Comparison of ENCODE assay signal across 1 cellular context in the genomic region with DNA sequence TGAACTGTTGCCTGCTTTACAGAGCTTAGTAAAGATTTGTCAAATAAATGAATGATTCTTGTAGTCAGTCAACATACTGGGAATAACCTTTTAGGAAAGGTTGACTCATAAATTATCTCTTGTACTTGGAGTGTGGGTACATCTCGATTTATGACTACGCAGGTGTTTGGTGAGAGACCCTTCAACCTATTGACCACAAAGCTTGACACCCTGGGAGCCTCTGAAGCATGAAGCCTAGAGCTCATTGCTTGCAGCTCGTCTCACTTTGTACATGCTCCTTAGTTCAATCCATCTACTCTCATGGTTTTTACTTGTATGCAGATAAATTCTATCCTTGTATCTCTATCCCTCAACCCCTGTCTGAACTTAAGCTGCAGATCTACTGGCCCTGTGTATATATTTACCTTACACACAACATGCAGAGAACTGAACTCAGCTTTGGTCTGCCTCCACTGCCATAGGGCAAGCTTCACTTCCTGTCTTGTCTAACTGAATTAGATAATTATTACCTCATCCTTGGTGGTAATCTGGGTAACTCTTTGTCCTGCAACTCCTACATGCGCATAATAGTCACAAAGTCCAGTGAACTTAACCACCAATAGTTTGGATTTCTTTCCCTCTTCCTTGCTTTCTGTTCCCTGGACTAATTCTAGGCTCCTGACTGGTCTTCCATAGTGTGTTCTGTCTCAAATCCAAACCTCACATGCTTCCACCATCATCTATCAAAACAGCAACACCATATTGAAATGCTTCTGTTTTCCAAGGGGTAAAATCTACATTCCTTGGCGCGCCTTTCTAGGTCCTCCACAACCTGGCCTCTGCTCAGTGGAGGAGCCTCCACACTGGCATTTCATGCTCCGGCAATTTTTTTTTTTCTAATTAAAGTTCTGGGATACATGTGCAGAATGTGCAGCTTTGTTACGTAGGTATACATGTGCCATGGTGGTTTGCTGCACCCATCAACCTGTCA.
TF ChIP-seq lines count a peak whose summit lies in the region.

No MANE protein-coding gene starts in this region.

TF ChIP-seq in HepG2, 621 proteins besides CTCF, POLR2A, EP300 and RAD21 (continued from another document and continues in another):
- TF ChIP-seq, protein P1, sequence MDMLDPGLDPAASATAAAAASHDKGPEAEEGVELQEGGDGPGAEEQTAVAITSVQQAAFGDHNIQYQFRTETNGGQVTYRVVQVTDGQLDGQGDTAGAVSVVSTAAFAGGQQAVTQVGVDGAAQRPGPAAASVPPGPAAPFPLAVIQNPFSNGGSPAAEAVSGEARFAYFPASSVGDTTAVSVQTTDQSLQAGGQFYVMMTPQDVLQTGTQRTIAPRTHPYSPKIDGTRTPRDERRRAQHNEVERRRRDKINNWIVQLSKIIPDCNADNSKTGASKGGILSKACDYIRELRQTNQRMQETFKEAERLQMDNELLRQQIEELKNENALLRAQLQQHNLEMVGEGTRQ (IDR thresholded peaks at IDR 0.05; ENCODE audit: low read depth, low read length) = no peak
- TF ChIP-seq, protein P1 (CRISPR knock-in tag; IDR thresholded peaks at IDR 0.05; ENCODE audit: borderline replicate concordance) = no peak
- TF ChIP-seq PHF5A (CRISPR knock-in tag; IDR thresholded peaks at IDR 0.05; ENCODE audit: low read depth, unreplicated experiment) (peak; percentile 69), TCF7 (IDR thresholded peaks at IDR 0.05; ENCODE audit: low read depth) (peak; percentile 49; the same call in 1 of the 2 replicates), SMARCC2 (IDR thresholded peaks at IDR 0.05) (no peak), HNRNPUL1 (IDR thresholded peaks at IDR 0.05; ENCODE audit: low read depth, low read length) (no peak), ZBTB7B (CRISPR knock-in tag; IDR thresholded peaks at IDR 0.05) (peak; percentile 42; the same call in 1 of the 2 replicates), GATA4 (IDR thresholded peaks at IDR 0.05; ENCODE audit: borderline replicate concordance, low read depth) (peak; percentile 78; the same call in 1 of the 2 replicates), ZNF329 (CRISPR knock-in tag; IDR thresholded peaks at IDR 0.05; ENCODE audit: low read depth) (0 out of 2 replicates have a peak, but pooled peaks have one; percentile 34), BCL6 (CRISPR knock-in tag; IDR thresholded peaks at IDR 0.05) (peak; percentile 88), RELA (CRISPR knock-in tag; IDR thresholded peaks at IDR 0.05) (no peak), TOPORS (CRISPR knock-in tag; IDR thresholded peaks at IDR 0.05) (no peak), KLF15 (CRISPR knock-in tag; IDR thresholded peaks at IDR 0.05; ENCODE audit: borderline replicate concordance) (no peak), ELF1 (CRISPR knock-in tag; IDR thresholded peaks at IDR 0.05) (peak; percentile 84), SOX13 (IDR thresholded peaks at IDR 0.05) (peak; percentile 61; the same call in 1 of the 2 replicates), SOX13 (CRISPR knock-in tag; conservative IDR thresholded peaks at IDR 0.05 in 1 of 2, IDR thresholded peaks at IDR 0.05 in 1 of 2) (peak in 1 of 2 experiments; percentile 93; a peak in 2 of 4 replicates), ZSCAN21 (CRISPR knock-in tag; IDR thresholded peaks at IDR 0.05; ENCODE audit: borderline replicate concordance) (peak; percentile 68; the same call in 1 of the 2 replicates), ZNF782 (CRISPR knock-in tag; IDR thresholded peaks at IDR 0.05; ENCODE audit: borderline replicate concordance) (no peak), CEBPG (CRISPR knock-in tag; IDR thresholded peaks at IDR 0.05) (peak; percentile 90), ZNF616 (CRISPR knock-in tag; IDR thresholded peaks at IDR 0.05; ENCODE audit: low read depth) (no peak), TCF12 (IDR thresholded peaks at IDR 0.05) (no peak), TCF12 (CRISPR knock-in tag; IDR thresholded peaks at IDR 0.05) (no peak), ZNF12 (CRISPR knock-in tag; IDR thresholded peaks at IDR 0.05) (peak; percentile 77), IRF2 (CRISPR knock-in tag; IDR thresholded peaks at IDR 0.05) (peak; percentile 91), NCOR1 (IDR thresholded peaks at IDR 0.05; ENCODE audit: borderline replicate concordance, low read length) (peak; percentile 79; the same call in 1 of the 2 replicates), ATF1 (CRISPR knock-in tag; IDR thresholded peaks at IDR 0.05) (peak; percentile 54), DPF2 (CRISPR knock-in tag; IDR thresholded peaks at IDR 0.05; ENCODE audit: borderline replicate concordance, low read depth) (peak; percentile 56; the same call in 1 of the 2 replicates)
- TF ChIP-seq, protein P2, sequence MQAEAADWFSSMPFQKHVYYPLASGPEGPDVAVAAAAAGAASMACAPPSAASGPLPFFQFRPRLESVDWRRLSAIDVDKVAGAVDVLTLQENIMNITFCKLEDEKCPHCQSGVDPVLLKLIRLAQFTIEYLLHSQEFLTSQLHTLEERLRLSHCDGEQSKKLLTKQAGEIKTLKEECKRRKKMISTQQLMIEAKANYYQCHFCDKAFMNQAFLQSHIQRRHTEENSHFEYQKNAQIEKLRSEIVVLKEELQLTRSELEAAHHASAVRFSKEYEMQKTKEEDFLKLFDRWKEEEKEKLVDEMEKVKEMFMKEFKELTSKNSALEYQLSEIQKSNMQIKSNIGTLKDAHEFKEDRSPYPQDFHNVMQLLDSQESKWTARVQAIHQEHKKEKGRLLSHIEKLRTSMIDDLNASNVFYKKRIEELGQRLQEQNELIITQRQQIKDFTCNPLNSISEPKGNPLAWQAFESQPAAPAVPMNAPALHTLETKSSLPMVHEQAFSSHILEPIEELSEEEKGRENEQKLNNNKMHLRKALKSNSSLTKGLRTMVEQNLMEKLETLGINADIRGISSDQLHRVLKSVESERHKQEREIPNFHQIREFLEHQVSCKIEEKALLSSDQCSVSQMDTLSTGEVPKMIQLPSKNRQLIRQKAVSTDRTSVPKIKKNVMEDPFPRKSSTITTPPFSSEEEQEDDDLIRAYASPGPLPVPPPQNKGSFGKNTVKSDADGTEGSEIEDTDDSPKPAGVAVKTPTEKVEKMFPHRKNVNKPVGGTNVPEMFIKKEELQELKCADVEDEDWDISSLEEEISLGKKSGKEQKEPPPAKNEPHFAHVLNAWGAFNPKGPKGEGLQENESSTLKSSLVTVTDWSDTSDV (CRISPR knock-in tag; IDR thresholded peaks at IDR 0.05) = no peak
- TF ChIP-seq, protein P3, sequence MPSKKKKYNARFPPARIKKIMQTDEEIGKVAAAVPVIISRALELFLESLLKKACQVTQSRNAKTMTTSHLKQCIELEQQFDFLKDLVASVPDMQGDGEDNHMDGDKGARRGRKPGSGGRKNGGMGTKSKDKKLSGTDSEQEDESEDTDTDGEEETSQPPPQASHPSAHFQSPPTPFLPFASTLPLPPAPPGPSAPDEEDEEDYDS (CRISPR knock-in tag; IDR thresholded peaks at IDR 0.05) = peak; percentile 67
- TF ChIP-seq, protein P4, sequence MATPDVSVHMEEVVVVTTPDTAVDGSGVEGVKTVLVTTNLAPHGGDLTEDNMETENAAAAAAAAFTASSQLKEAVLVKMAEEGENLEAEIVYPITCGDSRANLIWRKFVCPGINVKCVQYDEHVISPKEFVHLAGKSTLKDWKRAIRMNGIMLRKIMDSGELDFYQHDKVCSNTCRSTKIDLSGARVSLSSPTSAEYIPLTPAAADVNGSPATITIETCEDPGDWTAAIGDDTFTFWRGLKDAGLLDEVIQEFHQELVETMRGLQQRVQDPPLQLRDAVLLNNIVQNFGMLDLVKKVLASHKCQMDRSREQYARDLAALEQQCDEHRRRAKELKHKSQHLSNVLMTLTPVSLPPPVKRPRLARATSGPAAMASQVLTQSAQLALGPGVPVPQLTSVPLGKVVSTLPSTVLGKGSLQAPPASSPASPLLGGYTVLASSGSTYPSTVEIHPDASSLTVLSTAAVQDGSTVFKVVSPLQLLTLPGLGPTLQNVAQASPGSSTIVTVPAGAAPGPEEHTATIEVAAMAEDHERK (CRISPR knock-in tag; IDR thresholded peaks at IDR 0.05; ENCODE audit: low read depth) = no peak
- TF ChIP-seq, protein P5, sequence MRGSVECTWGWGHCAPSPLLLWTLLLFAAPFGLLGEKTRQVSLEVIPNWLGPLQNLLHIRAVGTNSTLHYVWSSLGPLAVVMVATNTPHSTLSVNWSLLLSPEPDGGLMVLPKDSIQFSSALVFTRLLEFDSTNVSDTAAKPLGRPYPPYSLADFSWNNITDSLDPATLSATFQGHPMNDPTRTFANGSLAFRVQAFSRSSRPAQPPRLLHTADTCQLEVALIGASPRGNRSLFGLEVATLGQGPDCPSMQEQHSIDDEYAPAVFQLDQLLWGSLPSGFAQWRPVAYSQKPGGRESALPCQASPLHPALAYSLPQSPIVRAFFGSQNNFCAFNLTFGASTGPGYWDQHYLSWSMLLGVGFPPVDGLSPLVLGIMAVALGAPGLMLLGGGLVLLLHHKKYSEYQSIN (CRISPR knock-in tag; IDR thresholded peaks at IDR 0.05; ENCODE audit: borderline replicate concordance) = no peak
- TF ChIP-seq, protein P6, sequence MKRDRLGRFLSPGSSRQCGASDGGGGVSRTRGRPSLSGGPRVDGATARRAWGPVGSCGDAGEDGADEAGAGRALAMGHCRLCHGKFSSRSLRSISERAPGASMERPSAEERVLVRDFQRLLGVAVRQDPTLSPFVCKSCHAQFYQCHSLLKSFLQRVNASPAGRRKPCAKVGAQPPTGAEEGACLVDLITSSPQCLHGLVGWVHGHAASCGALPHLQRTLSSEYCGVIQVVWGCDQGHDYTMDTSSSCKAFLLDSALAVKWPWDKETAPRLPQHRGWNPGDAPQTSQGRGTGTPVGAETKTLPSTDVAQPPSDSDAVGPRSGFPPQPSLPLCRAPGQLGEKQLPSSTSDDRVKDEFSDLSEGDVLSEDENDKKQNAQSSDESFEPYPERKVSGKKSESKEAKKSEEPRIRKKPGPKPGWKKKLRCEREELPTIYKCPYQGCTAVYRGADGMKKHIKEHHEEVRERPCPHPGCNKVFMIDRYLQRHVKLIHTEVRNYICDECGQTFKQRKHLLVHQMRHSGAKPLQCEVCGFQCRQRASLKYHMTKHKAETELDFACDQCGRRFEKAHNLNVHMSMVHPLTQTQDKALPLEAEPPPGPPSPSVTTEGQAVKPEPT (CRISPR knock-in tag; IDR thresholded peaks at IDR 0.05; ENCODE audit: low read depth) = no peak
- TF ChIP-seq, protein P7, sequence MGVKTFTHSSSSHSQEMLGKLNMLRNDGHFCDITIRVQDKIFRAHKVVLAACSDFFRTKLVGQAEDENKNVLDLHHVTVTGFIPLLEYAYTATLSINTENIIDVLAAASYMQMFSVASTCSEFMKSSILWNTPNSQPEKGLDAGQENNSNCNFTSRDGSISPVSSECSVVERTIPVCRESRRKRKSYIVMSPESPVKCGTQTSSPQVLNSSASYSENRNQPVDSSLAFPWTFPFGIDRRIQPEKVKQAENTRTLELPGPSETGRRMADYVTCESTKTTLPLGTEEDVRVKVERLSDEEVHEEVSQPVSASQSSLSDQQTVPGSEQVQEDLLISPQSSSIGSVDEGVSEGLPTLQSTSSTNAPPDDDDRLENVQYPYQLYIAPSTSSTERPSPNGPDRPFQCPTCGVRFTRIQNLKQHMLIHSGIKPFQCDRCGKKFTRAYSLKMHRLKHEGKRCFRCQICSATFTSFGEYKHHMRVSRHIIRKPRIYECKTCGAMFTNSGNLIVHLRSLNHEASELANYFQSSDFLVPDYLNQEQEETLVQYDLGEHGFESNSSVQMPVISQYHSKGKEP (CRISPR knock-in tag; IDR thresholded peaks at IDR 0.05) = no peak
- TF ChIP-seq, protein P8, sequence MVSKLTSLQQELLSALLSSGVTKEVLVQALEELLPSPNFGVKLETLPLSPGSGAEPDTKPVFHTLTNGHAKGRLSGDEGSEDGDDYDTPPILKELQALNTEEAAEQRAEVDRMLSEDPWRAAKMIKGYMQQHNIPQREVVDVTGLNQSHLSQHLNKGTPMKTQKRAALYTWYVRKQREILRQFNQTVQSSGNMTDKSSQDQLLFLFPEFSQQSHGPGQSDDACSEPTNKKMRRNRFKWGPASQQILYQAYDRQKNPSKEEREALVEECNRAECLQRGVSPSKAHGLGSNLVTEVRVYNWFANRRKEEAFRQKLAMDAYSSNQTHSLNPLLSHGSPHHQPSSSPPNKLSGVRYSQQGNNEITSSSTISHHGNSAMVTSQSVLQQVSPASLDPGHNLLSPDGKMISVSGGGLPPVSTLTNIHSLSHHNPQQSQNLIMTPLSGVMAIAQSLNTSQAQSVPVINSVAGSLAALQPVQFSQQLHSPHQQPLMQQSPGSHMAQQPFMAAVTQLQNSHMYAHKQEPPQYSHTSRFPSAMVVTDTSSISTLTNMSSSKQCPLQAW (CRISPR knock-in tag; IDR thresholded peaks at IDR 0.05) = peak; percentile 99
- TF ChIP-seq, protein P9, sequence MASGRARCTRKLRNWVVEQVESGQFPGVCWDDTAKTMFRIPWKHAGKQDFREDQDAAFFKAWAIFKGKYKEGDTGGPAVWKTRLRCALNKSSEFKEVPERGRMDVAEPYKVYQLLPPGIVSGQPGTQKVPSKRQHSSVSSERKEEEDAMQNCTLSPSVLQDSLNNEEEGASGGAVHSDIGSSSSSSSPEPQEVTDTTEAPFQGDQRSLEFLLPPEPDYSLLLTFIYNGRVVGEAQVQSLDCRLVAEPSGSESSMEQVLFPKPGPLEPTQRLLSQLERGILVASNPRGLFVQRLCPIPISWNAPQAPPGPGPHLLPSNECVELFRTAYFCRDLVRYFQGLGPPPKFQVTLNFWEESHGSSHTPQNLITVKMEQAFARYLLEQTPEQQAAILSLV (CRISPR knock-in tag; IDR thresholded peaks at IDR 0.05; ENCODE audit: borderline replicate concordance) = no peak
- TF ChIP-seq, protein P10, sequence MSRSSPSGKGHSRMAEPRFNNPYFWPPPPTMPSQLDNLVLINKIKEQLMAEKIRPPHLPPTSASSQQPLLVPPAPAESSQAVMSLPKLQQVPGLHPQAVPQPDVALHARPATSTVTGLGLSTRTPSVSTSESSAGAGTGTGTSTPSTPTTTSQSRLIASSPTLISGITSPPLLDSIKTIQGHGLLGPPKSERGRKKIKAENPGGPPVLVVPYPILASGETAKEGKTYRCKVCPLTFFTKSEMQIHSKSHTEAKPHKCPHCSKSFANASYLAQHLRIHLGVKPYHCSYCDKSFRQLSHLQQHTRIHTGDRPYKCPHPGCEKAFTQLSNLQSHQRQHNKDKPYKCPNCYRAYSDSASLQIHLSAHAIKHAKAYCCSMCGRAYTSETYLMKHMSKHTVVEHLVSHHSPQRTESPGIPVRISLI (CRISPR knock-in tag; IDR thresholded peaks at IDR 0.05; ENCODE audit: borderline replicate concordance) = peak; percentile 47; the same call in 1 of the 2 replicates
- TF ChIP-seq, protein P11, sequence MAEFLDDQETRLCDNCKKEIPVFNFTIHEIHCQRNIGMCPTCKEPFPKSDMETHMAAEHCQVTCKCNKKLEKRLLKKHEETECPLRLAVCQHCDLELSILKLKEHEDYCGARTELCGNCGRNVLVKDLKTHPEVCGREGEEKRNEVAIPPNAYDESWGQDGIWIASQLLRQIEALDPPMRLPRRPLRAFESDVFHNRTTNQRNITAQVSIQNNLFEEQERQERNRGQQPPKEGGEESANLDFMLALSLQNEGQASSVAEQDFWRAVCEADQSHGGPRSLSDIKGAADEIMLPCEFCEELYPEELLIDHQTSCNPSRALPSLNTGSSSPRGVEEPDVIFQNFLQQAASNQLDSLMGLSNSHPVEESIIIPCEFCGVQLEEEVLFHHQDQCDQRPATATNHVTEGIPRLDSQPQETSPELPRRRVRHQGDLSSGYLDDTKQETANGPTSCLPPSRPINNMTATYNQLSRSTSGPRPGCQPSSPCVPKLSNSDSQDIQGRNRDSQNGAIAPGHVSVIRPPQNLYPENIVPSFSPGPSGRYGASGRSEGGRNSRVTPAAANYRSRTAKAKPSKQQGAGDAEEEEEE (CRISPR knock-in tag; IDR thresholded peaks at IDR 0.05; ENCODE audit: borderline replicate concordance) = no peak
